ENCODE assay signal across 28 cellular contexts in the genomic region with DNA sequence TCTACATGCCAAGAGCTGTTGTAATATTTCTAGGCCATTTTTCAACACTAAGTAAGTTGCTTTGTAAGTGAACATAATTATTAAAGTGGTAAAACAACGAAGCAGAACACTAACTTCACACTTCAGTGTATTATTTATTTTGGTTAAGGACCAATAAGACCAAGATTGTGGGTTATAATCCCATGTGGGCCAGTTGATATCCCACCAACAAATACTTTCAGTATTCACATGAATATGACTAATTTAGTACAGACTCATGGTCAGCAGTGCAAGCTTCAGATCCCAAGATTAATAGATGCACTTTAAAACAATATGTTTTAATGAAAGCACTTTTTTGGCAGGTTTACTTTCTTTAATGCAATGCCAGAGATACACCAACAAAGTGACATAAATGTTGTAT.
"Had no signal": no experiment of that assay in that cellular context is flagged by ENCODE, and none has a peak within 500 bp of the region (broad histone marks: within the 10 kb centered on the region; RNA-seq: fewer than 3 reads in every experiment).

No MANE protein-coding gene starts in this region.

- ATAC-seq: activated naive CD8-positive, alpha-beta T cell treated with anti-CD3 and anti-CD28 coated beads, Interleukin-2, amount 50 U/mL, for 24 hours; SK-N-SH treated with all-trans-retinoic acid at 6 μM for 48 hours; stimulated activated naive B cell treated with anti-CD40 and anti-IgM and Interleukin-4, amounts not matched to agents 10 μg/mL and 1 μg/mL and 100 μg/mL, for 72 hours; T-helper 17 cell; upper lobe of right lung had no signal

- H3K4me1 Mint-ChIP-seq: activated CD4-positive, alpha-beta T cell treated with anti-CD3 and anti-CD28 coated beads, Interleukin-2, amount 10 ng/mL, durations not matched to agents 24 days and 14 days; activated naive CD4-positive, alpha-beta T cell treated with anti-CD3 and anti-CD28 coated beads, Interleukin-2, amount 50 U/mL, for 24 hours; T-helper 17 cell had no signal

- H3K4me1 ChIP-seq: esophagus muscularis mucosa, stomach, suprapubic skin, upper lobe of right lung had no signal

- H3K4me3 ChIP-seq: esophagus muscularis mucosa, lung, ovary, stomach, suprapubic skin, tibial artery, upper lobe of right lung had no signal

- H3K27ac ChIP-seq: brain microvascular endothelial cell, esophagus muscularis mucosa, ovary, stomach, suprapubic skin, upper lobe of right lung had no signal

- H3K36me3 ChIP-seq: brain microvascular endothelial cell, esophagus muscularis mucosa, ovary, suprapubic skin, tibial artery, upper lobe of right lung had no signal

- DNase-seq: activated CD4-positive, alpha-beta memory T cell treated with anti-CD3 and anti-CD28 coated beads for 36 hours; activated CD4-positive, alpha-beta T cell treated with anti-CD3 and anti-CD28 coated beads, Interleukin-2, amount 10 ng/mL, durations not matched to agents 24 days and 14 days; activated CD4-positive, CD25-positive, alpha-beta regulatory T cell treated with anti-CD3 and anti-CD28 coated beads, Interleukin-2, amount 50 U/mL, for 72 hours; activated CD8-positive, alpha-beta memory T cell treated with anti-CD3 and anti-CD28 coated beads, Interleukin-2, amount 50 U/mL, for 4 hours; activated gamma-delta T cell treated with Interleukin-2 at 50 U/mL for 16 hours; activated naive CD8-positive, alpha-beta T cell treated with anti-CD3 and anti-CD28 coated beads, Interleukin-2, amount 50 U/mL, for 24 hours; activated T-cell treated with anti-CD3 and anti-CD28 coated beads, Interleukin-2, amount 50 U/mL, for 1 hour; brain microvascular endothelial cell; central memory CD4-positive, alpha-beta T cell; dermis blood vessel endothelial cell; effector CD4-positive, alpha-beta T cell; head of caudate nucleus; naive B cell; ovary; stimulated activated CD4-positive, alpha-beta T cell treated with anti-CD3 and anti-CD28 coated beads, Interleukin-15, amount 100 ng/mL, for 24 hours; stimulated activated CD4-positive, alpha-beta T cell treated with anti-CD3 and anti-CD28 coated beads, Interleukin-2, amount 100 ng/mL, for 24 hours; stimulated activated naive B cell treated with anti-CD40 and anti-IgM and Interleukin-4, amounts not matched to agents 10 μg/mL and 1 μg/mL and 100 μg/mL, for 72 hours; stomach; T-helper 17 cell; T1000; tibial artery; upper lobe of right lung had no signal

- H3K27me3 ChIP-seq: brain microvascular endothelial cell, esophagus muscularis mucosa, ovary, stomach, suprapubic skin, tibial artery, upper lobe of right lung had no signal

- H3K27me3 Mint-ChIP-seq: activated CD4-positive, alpha-beta memory T cell treated with anti-CD3 and anti-CD28 coated beads for 36 hours; activated CD4-positive, alpha-beta T cell treated with anti-CD3 and anti-CD28 coated beads, Interleukin-2, amount 10 ng/mL, durations not matched to agents 24 days and 14 days; activated naive CD4-positive, alpha-beta T cell treated with anti-CD3 and anti-CD28 coated beads, Interleukin-2, amount 50 U/mL, for 24 hours; activated naive CD8-positive, alpha-beta T cell treated with anti-CD3 and anti-CD28 coated beads, Interleukin-2, amount 50 U/mL, for 24 hours; naive B cell; stimulated activated naive B cell treated with anti-CD40 and anti-IgM and Interleukin-4, amounts not matched to agents 10 μg/mL and 1 μg/mL and 100 μg/mL, for 72 hours; T-helper 17 cell had no signal

- H3K9me3 ChIP-seq: ovary, suprapubic skin, tibial artery, upper lobe of right lung had no signal

- H3K4me3 Mint-ChIP-seq: activated CD4-positive, alpha-beta memory T cell treated with anti-CD3 and anti-CD28 coated beads for 36 hours; activated CD4-positive, alpha-beta T cell treated with anti-CD3 and anti-CD28 coated beads, Interleukin-2, amount 10 ng/mL, durations not matched to agents 24 days and 14 days; activated naive CD4-positive, alpha-beta T cell treated with anti-CD3 and anti-CD28 coated beads, Interleukin-2, amount 50 U/mL, for 24 hours; activated naive CD8-positive, alpha-beta T cell treated with anti-CD3 and anti-CD28 coated beads, Interleukin-2, amount 50 U/mL, for 24 hours; naive B cell; stimulated activated naive B cell treated with anti-CD40 and anti-IgM and Interleukin-4, amounts not matched to agents 10 μg/mL and 1 μg/mL and 100 μg/mL, for 72 hours; T-helper 17 cell had no signal

- H3K27ac Mint-ChIP-seq: activated CD4-positive, alpha-beta memory T cell treated with anti-CD3 and anti-CD28 coated beads for 36 hours; activated CD4-positive, alpha-beta T cell treated with anti-CD3 and anti-CD28 coated beads, Interleukin-2, amount 10 ng/mL, durations not matched to agents 24 days and 14 days; activated naive CD4-positive, alpha-beta T cell treated with anti-CD3 and anti-CD28 coated beads, Interleukin-2, amount 50 U/mL, for 24 hours; activated naive CD8-positive, alpha-beta T cell treated with anti-CD3 and anti-CD28 coated beads, Interleukin-2, amount 50 U/mL, for 24 hours; progenitor cell of endocrine pancreas; stimulated activated naive B cell treated with anti-CD40 and anti-IgM and Interleukin-4, amounts not matched to agents 10 μg/mL and 1 μg/mL and 100 μg/mL, for 72 hours; T-helper 17 cell had no signal
